ENCODE assay signal across 27 cellular contexts in genomic region chr6:3892613-3893012, GRCh38.
"Had no signal": no experiment of that assay in that cellular context is flagged by ENCODE, and none has a peak within 500 bp of the region (broad histone marks: within the 10 kb centered on the region; RNA-seq: fewer than 3 reads in every experiment).

No MANE protein-coding gene starts in this region.

- H3K4me1 Mint-ChIP-seq: activated CD4-positive, alpha-beta T cell treated with anti-CD3 and anti-CD28 coated beads for 36 hours; activated CD8-positive, alpha-beta memory T cell treated with anti-CD3 and anti-CD28 coated beads, Interleukin-2, amount 10 ng/mL, durations not matched to agents 7 days and 5 days; immature natural killer cell; natural killer cell had no signal

- H3K27me3 Mint-ChIP-seq: type B pancreatic cell had no signal

- H3K4me3 ChIP-seq: body of pancreas, coronary artery, heart left ventricle, lower lobe of right lung, prostate gland, spleen, uterus had no signal

- H3K9me3 ChIP-seq: body of pancreas, heart left ventricle, lower lobe of right lung, prostate gland, spleen, uterus had no signal

- H3K27ac ChIP-seq: body of pancreas, lower lobe of right lung, prostate gland, spleen, uterus had no signal

- H3K4me3 Mint-ChIP-seq: activated CD4-positive, alpha-beta T cell treated with anti-CD3 and anti-CD28 coated beads for 36 hours; activated CD8-positive, alpha-beta memory T cell treated with anti-CD3 and anti-CD28 coated beads, Interleukin-2, amount 10 ng/mL, durations not matched to agents 7 days and 5 days; activated CD8-positive, alpha-beta T cell treated with anti-CD3 and anti-CD28 coated beads, Interleukin-2, amount 10 ng/mL, durations not matched to agents 7 days and 5 days; effector memory CD8-positive, alpha-beta T cell; immature natural killer cell; natural killer cell; T-helper 2 cell treated with Interferon-gamma antibody and Interleukin-4, amounts not matched to agents 5 μg/mL and 100 μg/mL, for 36 hours; type B pancreatic cell had no signal

- H3K27me3 ChIP-seq: body of pancreas, heart left ventricle, spleen, uterus had no signal

- ATAC-seq: activated CD4-positive, alpha-beta T cell treated with anti-CD3 and anti-CD28 coated beads for 36 hours; activated CD8-positive, alpha-beta memory T cell treated with anti-CD3 and anti-CD28 coated beads, Interleukin-2, amount 10 ng/mL, durations not matched to agents 7 days and 5 days; activated CD8-positive, alpha-beta T cell treated with anti-CD3 and anti-CD28 coated beads, Interleukin-2, amount 10 ng/mL, durations not matched to agents 7 days and 5 days; activated naive CD4-positive, alpha-beta T cell treated with anti-CD3 and anti-CD28 coated beads, Interleukin-2, amount 50 U/mL, for 72 hours; body of pancreas; effector memory CD8-positive, alpha-beta T cell; lower lobe of right lung; natural killer cell had no signal

- H3K36me3 Mint-ChIP-seq: activated CD8-positive, alpha-beta memory T cell treated with anti-CD3 and anti-CD28 coated beads, Interleukin-2, amount 10 ng/mL, durations not matched to agents 7 days and 5 days; activated naive CD4-positive, alpha-beta T cell treated with anti-CD3 and anti-CD28 coated beads, Interleukin-2, amount 50 U/mL, for 72 hours; immature natural killer cell; natural killer cell; type B pancreatic cell had no signal

- DNase-seq: activated CD4-positive, alpha-beta T cell treated with anti-CD3 and anti-CD28 coated beads for 36 hours; activated CD4-positive, CD25-positive, alpha-beta regulatory T cell; activated CD8-positive, alpha-beta memory T cell treated with anti-CD3 and anti-CD28 coated beads, Interleukin-2, amount 10 ng/mL, durations not matched to agents 7 days and 5 days; activated CD8-positive, alpha-beta T cell treated with anti-CD3 and anti-CD28 coated beads, Interleukin-2, amount 10 ng/mL, durations not matched to agents 7 days and 5 days; activated T-cell treated with anti-CD3 and anti-CD28 coated beads, Interleukin-2, amount 50 U/mL, for 48 hours; anterior cingulate cortex; body of pancreas; cerebellar nuclear complex; effector memory CD8-positive, alpha-beta T cell; erythroblast; heart left ventricle; hypothalamus; immature natural killer cell; kidney; lower lobe of right lung; mesendoderm; natural killer cell; spleen; stimulated activated naive CD4-positive, alpha-beta T cell; T-helper 1 cell had no signal

- H3K27ac Mint-ChIP-seq: activated CD4-positive, alpha-beta T cell treated with anti-CD3 and anti-CD28 coated beads for 36 hours; activated CD8-positive, alpha-beta memory T cell treated with anti-CD3 and anti-CD28 coated beads, Interleukin-2, amount 10 ng/mL, durations not matched to agents 7 days and 5 days; activated CD8-positive, alpha-beta T cell treated with anti-CD3 and anti-CD28 coated beads, Interleukin-2, amount 10 ng/mL, durations not matched to agents 7 days and 5 days; activated naive CD4-positive, alpha-beta T cell treated with anti-CD3 and anti-CD28 coated beads, Interleukin-2, amount 50 U/mL, for 72 hours; activated T-helper 2 cell treated with anti-CD3 and anti-CD28 coated beads, Interferon-gamma antibody, Interleukin-2, Interleukin-4, amounts not matched to agents 10 μg/mL and 5 μg/mL and 100 μg/mL, durations not matched to agents 14 hours and 24 hours and 36 hours; effector memory CD8-positive, alpha-beta T cell; immature natural killer cell; natural killer cell; T-helper 2 cell treated with Interferon-gamma antibody and Interleukin-4, amounts not matched to agents 5 μg/mL and 100 μg/mL, for 36 hours; type B pancreatic cell had no signal

- H3K4me1 ChIP-seq: prostate gland, spleen, uterus had no signal

- H3K36me3 ChIP-seq: heart left ventricle, lower lobe of right lung, prostate gland, spleen, uterus had no signal

- H3K9me3 Mint-ChIP-seq: activated naive CD4-positive, alpha-beta T cell treated with anti-CD3 and anti-CD28 coated beads, Interleukin-2, amount 50 U/mL, for 72 hours; activated T-helper 2 cell treated with anti-CD3 and anti-CD28 coated beads, Interferon-gamma antibody, Interleukin-2, Interleukin-4, amounts not matched to agents 10 μg/mL and 5 μg/mL and 100 μg/mL, durations not matched to agents 14 hours and 24 hours and 36 hours; effector memory CD8-positive, alpha-beta T cell; immature natural killer cell; natural killer cell; T-helper 2 cell treated with Interferon-gamma antibody and Interleukin-4, amounts not matched to agents 5 μg/mL and 100 μg/mL, for 36 hours; type B pancreatic cell had no signal
